ENCODE assay signal across 1 cellular context in the genomic region with DNA sequence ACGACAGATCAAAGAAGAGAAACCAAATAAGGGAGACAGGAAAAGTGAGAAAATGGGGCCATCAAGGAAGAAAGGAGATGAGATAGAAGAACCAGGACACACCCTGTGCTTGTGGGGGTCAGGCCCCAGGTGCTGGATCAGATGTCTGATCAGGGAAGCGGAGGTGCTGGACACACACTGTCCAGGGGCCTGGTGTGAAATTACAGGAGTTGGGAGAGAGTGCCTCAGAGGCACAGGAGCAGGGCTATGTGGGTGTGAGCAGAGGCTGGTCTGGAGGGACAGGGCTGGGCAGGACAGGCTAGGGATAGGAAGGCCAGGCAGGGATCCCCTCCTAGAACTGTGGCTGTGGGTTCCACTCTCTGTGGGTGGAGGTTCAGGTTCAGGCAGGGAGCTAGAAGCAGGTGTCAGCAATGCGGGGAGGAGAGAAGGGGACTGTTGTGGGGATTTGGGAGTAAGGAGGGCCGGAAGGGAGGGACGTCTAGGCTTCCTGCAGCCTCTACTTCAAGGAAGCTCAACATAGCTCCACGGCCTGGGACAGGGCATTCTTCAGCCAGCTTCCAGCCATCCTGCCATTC.
TF ChIP-seq lines count a peak whose summit lies in the region.

No MANE protein-coding gene starts in this region.

TF ChIP-seq in HEK293, 187 proteins besides CTCF, POLR2A, EP300 and RAD21 (continued from another document):
- TF ChIP-seq, protein P1, sequence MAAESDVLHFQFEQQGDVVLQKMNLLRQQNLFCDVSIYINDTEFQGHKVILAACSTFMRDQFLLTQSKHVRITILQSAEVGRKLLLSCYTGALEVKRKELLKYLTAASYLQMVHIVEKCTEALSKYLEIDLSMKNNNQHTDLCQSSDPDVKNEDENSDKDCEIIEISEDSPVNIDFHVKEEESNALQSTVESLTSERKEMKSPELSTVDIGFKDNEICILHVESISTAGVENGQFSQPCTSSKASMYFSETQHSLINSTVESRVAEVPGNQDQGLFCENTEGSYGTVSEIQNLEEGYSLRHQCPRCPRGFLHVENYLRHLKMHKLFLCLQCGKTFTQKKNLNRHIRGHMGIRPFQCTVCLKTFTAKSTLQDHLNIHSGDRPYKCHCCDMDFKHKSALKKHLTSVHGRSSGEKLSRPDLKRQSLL (tag by site-specific recombination; IDR thresholded peaks at IDR 0.05) = no peak
- peak; percentile 0; the same call in 1 of the 2 replicates for TF ChIP-seq PRDM1 (tag by site-specific recombination; IDR thresholded peaks at IDR 0.05)
- peak; percentile 42 for TF ChIP-seq ZFHX2 (tag by site-specific recombination; conservative IDR thresholded peaks at IDR 0.05)
